Comparison of ENCODE assay signal across 8 cellular contexts in the genomic region with DNA sequence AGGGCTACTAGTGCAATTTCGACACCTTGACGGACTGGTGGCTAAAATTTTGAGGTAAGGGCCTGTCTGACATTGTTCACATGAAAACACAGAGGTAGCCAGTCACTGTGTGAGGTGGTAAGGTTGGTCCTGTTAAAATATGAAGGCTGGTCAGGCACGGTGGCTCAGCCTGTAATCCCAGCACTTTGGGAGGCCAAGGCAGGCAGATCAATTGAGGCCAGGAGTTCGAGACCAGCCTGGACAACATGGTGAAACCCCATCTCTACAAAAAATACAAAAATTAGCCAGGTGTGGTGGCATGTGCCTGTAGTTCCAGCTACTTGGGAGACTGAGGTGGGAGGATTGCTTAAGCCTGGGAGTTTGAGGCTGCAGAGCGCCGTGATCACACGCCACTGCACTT. TPM values are rescaled to one million over a fixed set of nuclear protein-coding genes. Genes with fewer than 3 reads are reported as not detected.
DNase-seq lines count a peak whose midpoint lies in the region; ATAC-seq, FAIRE-seq and TF ChIP-seq lines count a peak whose summit lies in the region.
"Not testable (repeated sequence)": the region's sequence is repeated elsewhere in the genome, so short reads cannot be mapped to it uniquely, and the experiment has no call there.

No MANE protein-coding gene starts in this region.

- peak overlapping the region; percentile 77 for H3K27ac Mint-ChIP-seq in T-helper 1 cell treated with Interleukin-12 subunit alpha and Interleukin-12 subunit beta and Interleukin-4 antibody, amounts not matched to agents 30 μg/mL and 1 μg/mL, for 36 hours
- H3K27ac Mint-ChIP-seq in activated T-cell treated with anti-CD3 and anti-CD28 coated beads, Interleukin-2, amount 50 U/mL, for 24 hours: peak overlapping the region; percentile 91
- peak overlapping the region; percentile 70 to 91 for H3K27ac Mint-ChIP-seq in natural killer cell treated with Interleukin-12 subunit alpha and Interleukin-12 subunit beta and Interleukin-15 and Interleukin-18, amount 100 ng/mL, for 72 hours
- peak overlapping the region; percentile 86 for H3K27ac Mint-ChIP-seq in stimulated activated naive CD8-positive, alpha-beta T cell treated with anti-CD3 and anti-CD28 coated beads, Interleukin-15, Interleukin-2, amounts not matched to agents 100 ng/mL and 50 ng/mL, for 24 hours

- not testable (repeated sequence) for H3K9me1 ChIP-seq in K562 (ENCODE audit: control insufficient read depth, insufficient read depth, low read length)

- FAIRE-seq in K562 (lab: Jason Lieb, UNC): not testable (repeated sequence)

- H3K4me3 Mint-ChIP-seq in T-helper 1 cell treated with Interleukin-12 subunit alpha and Interleukin-12 subunit beta and Interleukin-4 antibody, amounts not matched to agents 30 μg/mL and 1 μg/mL, for 36 hours; activated T-cell treated with anti-CD3 and anti-CD28 coated beads, Interleukin-2, amount 50 U/mL, for 24 hours; natural killer cell treated with Interleukin-12 subunit alpha and Interleukin-12 subunit beta and Interleukin-15 and Interleukin-18, amount 100 ng/mL, for 72 hours; stimulated activated naive CD8-positive, alpha-beta T cell treated with anti-CD3 and anti-CD28 coated beads, Interleukin-15, Interleukin-2, amounts not matched to agents 100 ng/mL and 50 ng/mL, for 24 hours: not testable (repeated sequence)

- DNase-seq in HCT116 (ENCODE audit: low read depth, low spot score); activated T-cell treated with anti-CD3 and anti-CD28 coated beads, Interleukin-2, amount 50 U/mL, for 24 hours; K562 (ENCODE audit: extremely low read depth in 1 of 4, low spot score in 3 of 4); right atrium auricular region (ENCODE audit: low spot score); natural killer cell treated with Interleukin-12 subunit alpha and Interleukin-12 subunit beta and Interleukin-15 and Interleukin-18, amount 100 ng/mL, for 72 hours (ENCODE audit: low spot score): not testable (repeated sequence)

- not testable (repeated sequence) for H3K36me3 ChIP-seq in ACC112 (ENCODE audit: insufficient read depth, low read length); HCT116 (ENCODE audit: control insufficient read depth in 1 of 2, insufficient read depth in 2 of 2, low read length in 2 of 2); K562 (ENCODE audit: control insufficient read depth, insufficient read depth, low read length); right atrium auricular region

- not testable (repeated sequence) for H3K36me3 Mint-ChIP-seq in T-helper 1 cell treated with Interleukin-12 subunit alpha and Interleukin-12 subunit beta and Interleukin-4 antibody, amounts not matched to agents 30 μg/mL and 1 μg/mL, for 36 hours (ENCODE audit: low read depth); activated T-cell treated with anti-CD3 and anti-CD28 coated beads, Interleukin-2, amount 50 U/mL, for 24 hours (ENCODE audit: low read depth); natural killer cell treated with Interleukin-12 subunit alpha and Interleukin-12 subunit beta and Interleukin-15 and Interleukin-18, amount 100 ng/mL, for 72 hours; stimulated activated naive CD8-positive, alpha-beta T cell treated with anti-CD3 and anti-CD28 coated beads, Interleukin-15, Interleukin-2, amounts not matched to agents 100 ng/mL and 50 ng/mL, for 24 hours (ENCODE audit: low read depth)

- not testable (repeated sequence) for H4K20me1 ChIP-seq in HCT116 (ENCODE audit: insufficient read depth); K562 (replicated peaks; ENCODE audit: control insufficient read depth, insufficient read depth, low read length)

- not testable (repeated sequence) for H3K4me2 ChIP-seq in HCT116 (ENCODE audit: low read length); K562 (ENCODE audit: insufficient read depth, low read length)

- CTCF ChIA-PET in HCT116 (lab: Charles Lee): interaction anchor here (1.1 to 1.7 kb wide), 3 partner anchors 10 to 182 kb away, joined by 3 to 5 read pairs (median 4); no protein-coding TSS in a partner anchor
- CTCF ChIA-PET in K562 (lab: Yijun Ruan, JAX; ENCODE audit: low intra/inter-chr PET ratio): not testable (repeated sequence)

- not testable (repeated sequence) for ATAC-seq in HCT116; K562; natural killer cell treated with Interleukin-12 subunit alpha and Interleukin-12 subunit beta and Interleukin-15 and Interleukin-18, amount 100 ng/mL, for 72 hours

- intact Hi-C loops in HCT116 (cut with micrococcal nuclease): not testable (repeated sequence)
- intact Hi-C loops in K562 (cut with micrococcal nuclease): loop anchor here (1.0 kb wide), 1 partner anchor 13 kb away; no protein-coding TSS in a partner anchor

- WGBS in K562 (ENCODE audit: insufficient coverage, low coverage, missing lambda C conversion rate): 82% methylated on average over 7 of the region's 7 CpGs

- not testable (repeated sequence) for H2AFZ ChIP-seq in ACC112 (ENCODE audit: low read length, unreplicated experiment); HCT116 (ENCODE audit: low read depth, low read length, poor library complexity, severe bottlenecking)
- peak overlapping the region; percentile 90 for H2AFZ ChIP-seq in K562 (ENCODE audit: low read depth, low read length)

- in situ Hi-C loops in K562 (cut with MboI): not testable (repeated sequence)

- not testable (repeated sequence) for TF ChIP-seq RAD21 in HCT116 (IDR thresholded peaks at IDR 0.05; ENCODE audit: low read depth); K562 (CRISPR knock-in tag; conservative IDR thresholded peaks at IDR 0.05 in 1 of 2, IDR thresholded peaks at IDR 0.05 in 1 of 2)

- not testable (repeated sequence) for BruUV-seq in HCT116 (replicated peaks; lab: Mats Ljungman, UMichigan); K562 (replicated peaks; lab: Mats Ljungman, UMichigan)

- not testable (repeated sequence) for TF ChIP-seq CTCF in HCT116 (IDR thresholded peaks at IDR 0.05 in 2 of 3, conservative IDR thresholded peaks at IDR 0.05 in 1 of 3; ENCODE audit: borderline replicate concordance in 1 of 3, insufficient read depth in 1 of 3, low read depth in 2 of 3, low read length in 2 of 3); K562 (IDR thresholded peaks at IDR 0.05 in 2 of 3, conservative IDR thresholded peaks at IDR 0.05 in 1 of 3; ENCODE audit: insufficient read depth in 2 of 3, low read depth in 1 of 3, low read length in 3 of 3); right atrium auricular region (IDR thresholded peaks at IDR 0.05)

- H3K27ac ChIP-seq in ACC112 (ENCODE audit: low read depth, low read length) (peak overlapping the region; percentile 79), HCT116 (ENCODE audit: low read depth, low read length) (peak overlapping the region; percentile 54; the same call in 1 of the 2 replicates), K562 (ENCODE audit: extremely low read depth, low read depth, low read length) (peak overlapping the region; percentile 87; the same call in 2 of the 3 replicates), right atrium auricular region (peak overlapping the region; percentile 84 to 87)

- not testable (repeated sequence) for TF ChIP-seq POLR2A in HCT116 (IDR thresholded peaks at IDR 0.05; ENCODE audit: borderline replicate concordance, extremely low read depth, insufficient read depth, insufficient read length); K562 (conservative IDR thresholded peaks at IDR 0.05)

- H3K4me1 ChIP-seq in ACC112 (ENCODE audit: control insufficient read depth, insufficient read depth, low read length, unreplicated experiment) (peaks cover 36% of the 10 kb centered on the region), HCT116 (ENCODE audit: control insufficient read depth in 1 of 2, insufficient read depth in 2 of 2, low read length in 2 of 2) (peaks cover 30 to 53% of the 10 kb centered on the region in 2 experiments), K562 (replicated peaks in 1 of 2; ENCODE audit: control insufficient read depth in 2 of 2, insufficient read depth in 2 of 2, low read length in 2 of 2) (peaks cover 47 to 55% of the 10 kb centered on the region in 2 experiments), right atrium auricular region (peaks cover 0 to 61% of the 10 kb centered on the region in 2 donors)

- not testable (repeated sequence) for H3K9me3 Mint-ChIP-seq in T-helper 1 cell treated with Interleukin-12 subunit alpha and Interleukin-12 subunit beta and Interleukin-4 antibody, amounts not matched to agents 30 μg/mL and 1 μg/mL, for 36 hours; activated T-cell treated with anti-CD3 and anti-CD28 coated beads, Interleukin-2, amount 50 U/mL, for 24 hours; natural killer cell treated with Interleukin-12 subunit alpha and Interleukin-12 subunit beta and Interleukin-15 and Interleukin-18, amount 100 ng/mL, for 72 hours; stimulated activated naive CD8-positive, alpha-beta T cell treated with anti-CD3 and anti-CD28 coated beads, Interleukin-15, Interleukin-2, amounts not matched to agents 100 ng/mL and 50 ng/mL, for 24 hours

- POLR2A ChIA-PET in HCT116 (lab: Charles Lee): interaction anchor here (0.6 to 6.4 kb wide), 10 partner anchors 10 to 47 kb away, joined by 3 to 69 read pairs (median 10); partner anchors contain the start of genes DDIT4 and DNAJB12
- POLR2A ChIA-PET in K562 (lab: Yijun Ruan, JAX): interaction anchor here (1.3 to 10.0 kb wide), 6 partner anchors 10 to 33 kb away, joined by 4 to 199 read pairs (median 24); partner anchors contain the start of gene DDIT4

- H3K4me3 ChIP-seq in ACC112 (ENCODE audit: low read depth, low read length); HCT116 (replicated peaks in 1 of 2; ENCODE audit: low read depth in 1 of 2, low read length in 2 of 2); K562; right atrium auricular region: not testable (repeated sequence)

- not testable (repeated sequence) for H3K9me3 ChIP-seq in HCT116 (ENCODE audit: control insufficient read depth in 1 of 2, insufficient read depth in 1 of 2, low read depth in 1 of 2, low read length in 2 of 2); K562 (replicated peaks; ENCODE audit: control insufficient read depth, insufficient read depth, low read depth, low read length); right atrium auricular region

- H3K9ac ChIP-seq in HCT116 (ENCODE audit: low read length) (peak overlapping the region; percentile 9; the same call in 1 of the 2 replicates), K562 (ENCODE audit: insufficient read depth in 1 of 2, low read depth in 2 of 2, low read length in 2 of 2) (peak overlapping the region; percentile 69 to 70; a peak in 2 of 4 replicates)

- H3K27me3 Mint-ChIP-seq in T-helper 1 cell treated with Interleukin-12 subunit alpha and Interleukin-12 subunit beta and Interleukin-4 antibody, amounts not matched to agents 30 μg/mL and 1 μg/mL, for 36 hours (ENCODE audit: low read depth); activated T-cell treated with anti-CD3 and anti-CD28 coated beads, Interleukin-2, amount 50 U/mL, for 24 hours; natural killer cell treated with Interleukin-12 subunit alpha and Interleukin-12 subunit beta and Interleukin-15 and Interleukin-18, amount 100 ng/mL, for 72 hours; stimulated activated naive CD8-positive, alpha-beta T cell treated with anti-CD3 and anti-CD28 coated beads, Interleukin-15, Interleukin-2, amounts not matched to agents 100 ng/mL and 50 ng/mL, for 24 hours: not testable (repeated sequence)

- H3K9me2 ChIP-seq in HCT116 (ENCODE audit: insufficient read depth): not testable (repeated sequence)

- not testable (repeated sequence) for H3K79me2 ChIP-seq in ACC112 (ENCODE audit: control insufficient read depth, insufficient read depth, low read length, unreplicated experiment); HCT116 (ENCODE audit: insufficient read depth, low read length); K562 (ENCODE audit: control insufficient read depth, insufficient read depth, low read length)

- H3K27me3 ChIP-seq in ACC112 (ENCODE audit: insufficient read depth, low read length); HCT116 (ENCODE audit: insufficient read depth, low read length); K562 (ENCODE audit: control insufficient read depth in 2 of 2, insufficient read depth in 2 of 2, low read length in 2 of 2); right atrium auricular region: not testable (repeated sequence)

- peaks cover 54% of the 10 kb centered on the region for H3K4me1 Mint-ChIP-seq in T-helper 1 cell treated with Interleukin-12 subunit alpha and Interleukin-12 subunit beta and Interleukin-4 antibody, amounts not matched to agents 30 μg/mL and 1 μg/mL, for 36 hours (ENCODE audit: low read depth)
- H3K4me1 Mint-ChIP-seq in activated T-cell treated with anti-CD3 and anti-CD28 coated beads, Interleukin-2, amount 50 U/mL, for 24 hours (ENCODE audit: low read depth): peaks cover 78% of the 10 kb centered on the region
- H3K4me1 Mint-ChIP-seq in natural killer cell treated with Interleukin-12 subunit alpha and Interleukin-12 subunit beta and Interleukin-15 and Interleukin-18, amount 100 ng/mL, for 72 hours (ENCODE audit: low read depth in 2 of 2): peaks cover 43 to 49% of the 10 kb centered on the region in 2 donors
- peaks cover 82% of the 10 kb centered on the region for H3K4me1 Mint-ChIP-seq in stimulated activated naive CD8-positive, alpha-beta T cell treated with anti-CD3 and anti-CD28 coated beads, Interleukin-15, Interleukin-2, amounts not matched to agents 100 ng/mL and 50 ng/mL, for 24 hours (ENCODE audit: low read depth)

- TF ChIP-seq EP300 in K562 (IDR thresholded peaks at IDR 0.05; ENCODE audit: low read length): not testable (repeated sequence)

- RAD21 ChIA-PET in HCT116 (lab: Charles Lee; ENCODE audit: low non-redundant PET in 1 of 2, low total read pairs in 2 of 2, uncharacterized antibody in 2 of 2, unreplicated experiment in 2 of 2): interaction anchor here in 1 of 2 experiments (1.1 kb wide), 1 partner anchor 14 kb away, joined by 3 read pairs; no protein-coding TSS in a partner anchor

RNA-seq across cellular contexts. Expression of gene DDIT4, which starts 34.0 kb away (rescaled TPM):
- total RNA-seq in HCT116 (2021; ENCODE audit: unreplicated experiment): 462 TPM
- 1,030 and 1,103 TPM in 2 replicates for polyA plus RNA-seq in HCT116 (2012)
- 185 and 371 TPM in 2 replicates for total RNA-seq in K562 (2011; cell fraction: chromatin; rRNA removed; ENCODE audit: low replicate concordance)
- total RNA-seq in K562 (2011; cell fraction: nucleolus; rRNA removed): 455 and 610 TPM in 2 replicates
- total RNA-seq in K562 (2011; cell fraction: nucleoplasm; rRNA removed): 314 and 392 TPM in 2 replicates
- 593 and 675 TPM in 2 replicates for total RNA-seq in K562 (2014; rRNA removed)
- 159 and 200 TPM in 2 replicates for total RNA-seq in K562 (2014; rRNA removed; fragmentation: Illumina TruSeq; extraction: Trizol)
- 13.2 and 14.7 TPM in 2 replicates for total RNA-seq in K562 (2015; rRNA removed; fragmentation: Illumina TruSeq; extraction: Trizol)
- total RNA-seq in K562 (2021): 453 and 674 TPM in 2 replicates
- 228 and 529 TPM in 2 replicates for polyA plus RNA-seq in K562 (2011; rRNA removed)
- 345 and 451 TPM in 2 replicates for polyA plus RNA-seq in K562 (2011; cell fraction: cytosol; rRNA removed)
- 384 and 450 TPM in 2 replicates for polyA plus RNA-seq in K562 (2011; cell fraction: nucleus; rRNA removed)
- polyA plus RNA-seq in K562 (2012): 184 and 695 TPM in 2 replicates
- 107 and 370 TPM in 2 replicates for polyA plus RNA-seq in K562 (2014; fragmentation: Illumina TruSeq; extraction: Trizol)
- polyA plus RNA-seq in K562 (2014; fragmentation: Nextera tagmentation; extraction: Ambion mirVana): 10 to 100 TPM in 1 of 2 experiments, 1 to 10 TPM in 1; 8.2 to 12.3 TPM
- 362 and 564 TPM in 2 replicates for polyA plus RNA-seq in K562 (2014; rRNA removed)
- polyA minus RNA-seq in K562 (2011; rRNA and poly(A)+ RNA removed): 156 and 267 TPM in 2 replicates
- polyA minus RNA-seq in K562 (2011; cell fraction: cytosol; rRNA and poly(A)+ RNA removed): 180 and 395 TPM in 2 replicates
- polyA minus RNA-seq in K562 (2011; cell fraction: nucleus; rRNA and poly(A)+ RNA removed): 272 and 555 TPM in 2 replicates
- total RNA-seq in right atrium auricular region: 100 to 1,000 TPM; 100 to 136 TPM
- total RNA-seq in natural killer cell treated with Interleukin-12 subunit alpha and Interleukin-12 subunit beta and Interleukin-15 and Interleukin-18, amount 100 ng/mL, for 72 hours: 100 to 1,000 TPM; 189 to 207 TPM

RNA-seq across cellular contexts. Expression of gene DNAJB12, which starts 47.0 kb away (rescaled TPM):
- total RNA-seq in HCT116 (2021; ENCODE audit: unreplicated experiment) (25.8 TPM), K562 (2014; rRNA removed) (22.1 and 30.2 TPM in 2 replicates), K562 (2014; rRNA removed; fragmentation: Illumina TruSeq; extraction: Trizol) (12.9 and 15.1 TPM in 2 replicates), K562 (2015; rRNA removed; fragmentation: Illumina TruSeq; extraction: Trizol) (20.5 and 22.0 TPM in 2 replicates), K562 (2021) (31.0 and 31.5 TPM in 2 replicates), right atrium auricular region (10 to 100 TPM; 24.5 to 36.8 TPM)
- 19.8 and 23.4 TPM in 2 replicates for polyA plus RNA-seq in HCT116 (2012)
- 37.8 and 67.4 TPM in 2 replicates for total RNA-seq in K562 (2011; cell fraction: chromatin; rRNA removed; ENCODE audit: low replicate concordance)
- total RNA-seq in K562 (2011; cell fraction: nucleolus; rRNA removed): 41.7 and 47.7 TPM in 2 replicates
- total RNA-seq in K562 (2011; cell fraction: nucleoplasm; rRNA removed): 40.8 and 49.2 TPM in 2 replicates
- polyA plus RNA-seq in K562 (2011; rRNA removed) (10.2 and 13.3 TPM in 2 replicates), K562 (2014; fragmentation: Illumina TruSeq; extraction: Trizol) (24.1 and 26.2 TPM in 2 replicates), K562 (2014; fragmentation: Nextera tagmentation; extraction: Ambion mirVana) (1 to 10 TPM; 3.5 to 4.7 TPM), K562 (2014; rRNA removed) (18.4 and 20.3 TPM in 2 replicates)
- 12.4 and 17.8 TPM in 2 replicates for polyA plus RNA-seq in K562 (2011; cell fraction: cytosol; rRNA removed)
- 27.1 and 42.9 TPM in 2 replicates for polyA plus RNA-seq in K562 (2011; cell fraction: nucleus; rRNA removed)
- polyA plus RNA-seq in K562 (2012): 21.6 and 29.2 TPM in 2 replicates
- polyA minus RNA-seq in K562 (2011; rRNA and poly(A)+ RNA removed): 7.6 and 8.6 TPM in 2 replicates
- polyA minus RNA-seq in K562 (2011; cell fraction: cytosol; rRNA and poly(A)+ RNA removed): 11.4 and 13.2 TPM in 2 replicates
- 14.1 and 15.7 TPM in 2 replicates for polyA minus RNA-seq in K562 (2011; cell fraction: nucleus; rRNA and poly(A)+ RNA removed)
- total RNA-seq in natural killer cell treated with Interleukin-12 subunit alpha and Interleukin-12 subunit beta and Interleukin-15 and Interleukin-18, amount 100 ng/mL, for 72 hours: 10 to 100 TPM; 39.5 to 39.7 TPM
